Comparison of ENCODE assay signal across 8 cellular contexts in the genomic region with DNA sequence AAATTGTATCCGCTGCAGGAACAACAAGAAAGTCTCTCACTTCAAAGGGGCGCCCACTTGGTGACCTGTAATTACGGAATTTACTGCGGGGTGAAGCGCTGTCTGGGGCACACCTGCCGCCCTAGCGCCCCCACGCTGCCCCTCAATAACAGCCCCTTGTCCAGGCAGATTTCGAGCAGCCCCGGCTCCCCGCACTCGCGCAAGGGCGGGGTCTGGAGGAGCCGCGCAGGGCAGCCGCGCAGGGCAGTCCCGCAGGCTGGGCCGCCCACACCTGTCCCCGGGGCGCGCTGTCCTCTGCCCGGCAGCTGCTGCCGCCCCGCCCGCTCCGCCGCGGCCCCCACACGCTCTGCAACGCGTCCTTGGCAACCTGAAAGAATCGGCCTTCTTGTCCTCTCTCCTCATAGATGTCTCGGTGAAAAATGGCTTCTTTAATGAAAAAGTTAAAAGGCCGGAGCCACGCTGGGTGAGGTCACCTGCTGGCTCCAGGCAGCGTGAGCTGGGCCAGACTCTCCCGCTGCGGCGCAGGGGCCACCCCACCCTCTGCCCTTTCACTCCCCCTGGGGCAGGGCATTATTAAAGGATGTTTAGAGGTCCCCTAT.
A peak's percentile ranks its signal among the peaks of the same experiment; 100 is the strongest.
DNase-seq lines count a peak whose midpoint lies in the region; ATAC-seq and TF ChIP-seq lines count a peak whose summit lies in the region.

No MANE protein-coding gene starts in this region.

- H3K9me2 ChIP-seq in hepatocyte (replicated peaks; ENCODE audit: insufficient read depth), result no peaks in the 10 kb centered on the region

- DNase-seq in hepatocyte (ENCODE audit: low spot score), result peak; percentile 65
- no peak for DNase-seq in prostate gland (ENCODE audit: low spot score)
- DNase-seq in hepatic stellate cell (ENCODE audit: low spot score), result no peak
- DNase-seq in HK-2 (ENCODE audit: unreplicated experiment), result no peak

- no peaks in the 10 kb centered on the region for H4K20me1 ChIP-seq in hepatocyte (ENCODE audit: insufficient read depth, poor library complexity, severe bottlenecking)

- no peak for TF ChIP-seq POLR2A in prostate gland (IDR thresholded peaks at IDR 0.05)

- H3K4me3 ChIP-seq in hepatocyte, result no peak overlapping the region
- H3K4me3 ChIP-seq in prostate gland, result peak overlapping the region; percentile 7 to 20

- peak overlapping the region; percentile 59; the same call in 1 of the 2 replicates for H3K27ac ChIP-seq in VCaP
- peak overlapping the region; percentile 52 for H3K27ac ChIP-seq in hepatocyte
- H3K27ac ChIP-seq in prostate gland, result no peak overlapping the region

- ATAC-seq in HG02623 (IDR thresholded peaks at IDR 0.05; ENCODE audit: unreplicated experiment) (no peak), GM18868 (IDR thresholded peaks at IDR 0.05; ENCODE audit: unreplicated experiment) (no peak)

- H3K36me3 ChIP-seq in ES-I3 (ENCODE audit: insufficient read depth, low read length) (no peaks in the 10 kb centered on the region), hepatocyte (replicated peaks; ENCODE audit: insufficient read depth, low read depth) (no peaks in the 10 kb centered on the region), prostate gland (no peaks in the 10 kb centered on the region)

- intact Hi-C loops in prostate gland (cut with DNase I), result no loop called here

- H3K27me3 ChIP-seq in hepatocyte (no peaks in the 10 kb centered on the region), prostate gland (replicated peaks; ENCODE audit: insufficient read depth) (no peaks in the 10 kb centered on the region)

- peak overlapping the region; percentile 51 for H2AFZ ChIP-seq in hepatocyte

- WGBS in hepatocyte (ENCODE audit: low lambda C conversion rate, missing lambda C conversion rate), result 5% methylated on average over 35 of the region's 41 CpGs
- 6% methylated on average over 33 of the region's 41 CpGs for WGBS in prostate gland

- H3K9ac ChIP-seq in ES-I3 (ENCODE audit: low read depth, low read length), result peak overlapping the region; percentile 67

- TF ChIP-seq CTCF in VCaP (conservative IDR thresholded peaks at IDR 0.05) (0 out of 2 replicates have a peak, but pooled peaks have one; percentile 9), hepatocyte (IDR thresholded peaks at IDR 0.05; ENCODE audit: poor library complexity) (no peak), prostate gland (IDR thresholded peaks at IDR 0.05) (no peak)

- H3K4me2 ChIP-seq in hepatocyte, result peak overlapping the region; percentile 89

- H3K9me3 ChIP-seq in ES-I3 (ENCODE audit: control insufficient read depth, insufficient read depth, low read length) (no peaks in the 10 kb centered on the region), hepatocyte (ENCODE audit: low read depth) (no peaks in the 10 kb centered on the region), prostate gland (no peaks in the 10 kb centered on the region)

- peaks cover 14% of the 10 kb centered on the region for H3K4me1 ChIP-seq in ES-I3 (ENCODE audit: insufficient read depth, low read length)
- H3K4me1 ChIP-seq in hepatocyte (ENCODE audit: insufficient read depth), result peaks cover 12% of the 10 kb centered on the region
- H3K4me1 ChIP-seq in prostate gland (replicated peaks), result peaks cover 8% of the 10 kb centered on the region

- no peaks in the 10 kb centered on the region for H3K79me2 ChIP-seq in hepatocyte

Comparison
In these comparisons a context has a peak if more than half of its experiments do, and no peak if none do; other contexts are left out.
1. H3K27ac ChIP-seq: peak in VCaP (single experiment) and hepatocyte (single experiment); none in prostate gland (0 of 2).